26 cellular contexts compared by ENCODE assay signal in the genomic region with DNA sequence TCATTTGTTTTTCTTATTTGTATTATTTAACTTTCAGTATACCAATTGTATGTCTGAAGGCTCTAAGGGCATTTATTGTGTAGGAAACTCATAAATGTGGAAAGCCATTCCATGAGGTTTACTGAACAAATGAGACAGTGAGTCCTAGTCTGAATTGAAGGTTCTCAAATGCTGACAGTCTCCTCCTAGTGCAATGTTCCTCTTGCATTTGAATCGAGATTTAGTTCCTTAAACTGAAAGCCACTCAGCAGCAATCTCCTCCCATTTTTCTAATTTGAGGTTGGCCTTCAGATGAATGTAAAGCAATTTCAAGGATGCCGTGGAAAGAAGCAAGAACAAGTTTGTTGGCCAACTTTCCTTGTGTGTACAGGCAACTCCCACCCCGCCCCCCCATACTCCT.
DNase-seq lines count a peak whose midpoint lies in the region; ATAC-seq lines count a peak whose summit lies in the region.
"Had no signal": no experiment of that assay in that cellular context is flagged by ENCODE, and none has a peak within 500 bp of the region (broad histone marks: within the 10 kb centered on the region; RNA-seq: fewer than 3 reads in every experiment).

No MANE protein-coding gene starts in this region.

- H3K4me3 Mint-ChIP-seq in naive thymus-derived CD4-positive, alpha-beta T cell = no peak overlapping the region
- H3K4me3 Mint-ChIP-seq: activated CD8-positive, alpha-beta memory T cell treated with anti-CD3 and anti-CD28 coated beads, Interleukin-2, amount 10 ng/mL, durations not matched to agents 7 days and 5 days; B cell; IgD-negative memory B cell; stimulated activated naive CD8-positive, alpha-beta T cell treated with anti-CD3 and anti-CD28 coated beads, Interleukin-15, Interleukin-2, amounts not matched to agents 100 ng/mL and 50 ng/mL, for 24 hours; T-cell had no signal

- no peaks in the 10 kb centered on the region for H3K4me1 Mint-ChIP-seq in naive thymus-derived CD4-positive, alpha-beta T cell
- H3K4me1 Mint-ChIP-seq: activated CD8-positive, alpha-beta memory T cell treated with anti-CD3 and anti-CD28 coated beads, Interleukin-2, amount 10 ng/mL, durations not matched to agents 7 days and 5 days; B cell; T-cell had no signal

- no peak overlapping the region for H3K27ac Mint-ChIP-seq in naive thymus-derived CD4-positive, alpha-beta T cell
- H3K27ac Mint-ChIP-seq: activated CD8-positive, alpha-beta memory T cell treated with anti-CD3 and anti-CD28 coated beads, Interleukin-2, amount 10 ng/mL, durations not matched to agents 7 days and 5 days; B cell; IgD-negative memory B cell; stimulated activated naive CD8-positive, alpha-beta T cell treated with anti-CD3 and anti-CD28 coated beads, Interleukin-15, Interleukin-2, amounts not matched to agents 100 ng/mL and 50 ng/mL, for 24 hours; T-cell had no signal

- DNase-seq in CD1c-positive myeloid dendritic cell (ENCODE audit: extremely low spot score) (peak; percentile 67), NOMO-1 (lab: John Stamatoyannopoulos, UW; ENCODE audit: unreplicated experiment in 2 of 2) (peak; percentile 65 to 92), epithelial cell of prostate (ENCODE audit: low read depth, low spot score) (no peak), NCI-H748 treated with DMSO at 0.1 percent for 48 hours (lab: John Stamatoyannopoulos, UW) (no peak), hypothalamus (lab: John Stamatoyannopoulos, UW) (no peak), NCI-H524 (lab: John Stamatoyannopoulos, UW) (no peak)
- DNase-seq in naive thymus-derived CD4-positive, alpha-beta T cell = no peak
- DNase-seq: activated CD4-positive, CD25-positive, alpha-beta regulatory T cell; activated CD8-positive, alpha-beta memory T cell treated with anti-CD3 and anti-CD28 coated beads, Interleukin-2, amount 10 ng/mL, durations not matched to agents 7 days and 5 days; activated naive CD4-positive, alpha-beta T cell; activated T-cell treated with anti-CD3 and anti-CD28 coated beads, Interleukin-2, amount 50 U/mL, for 48 hours; cerebellar nuclear complex; DMS53; dorsolateral prefrontal cortex; glutamatergic neuron; kidney glomerular epithelial cell; mesendoderm; NCI-H1436 treated with DMSO at 0.1 percent for 48 hours; SHP77; stimulated activated CD4-positive, alpha-beta T cell treated with anti-CD3 and anti-CD28 coated beads, Interleukin-15, amount 100 ng/mL, for 24 hours; T-cell had no signal

- H3K27me3 ChIP-seq in naive thymus-derived CD4-positive, alpha-beta T cell (ENCODE audit: control insufficient read depth in 2 of 2, insufficient read depth in 2 of 2, low read length in 2 of 2) = no peaks in the 10 kb centered on the region

- H3K4me3 ChIP-seq in naive thymus-derived CD4-positive, alpha-beta T cell (ENCODE audit: low read length) = no peak overlapping the region
- H3K4me3 ChIP-seq: dorsolateral prefrontal cortex, prostate gland had no signal

- peak overlapping the region; percentile 43 for H3K27ac ChIP-seq in epithelial cell of prostate
- no peak overlapping the region for H3K27ac ChIP-seq in naive thymus-derived CD4-positive, alpha-beta T cell (ENCODE audit: low read depth, low read length)
- H3K27ac ChIP-seq: dorsolateral prefrontal cortex, prostate gland had no signal

- peaks cover 0 to 3% (median 0%) of the 10 kb centered on the region in 5 donors for H3K27me3 Mint-ChIP-seq in naive thymus-derived CD4-positive, alpha-beta T cell
- H3K27me3 Mint-ChIP-seq: activated CD8-positive, alpha-beta memory T cell treated with anti-CD3 and anti-CD28 coated beads, Interleukin-2, amount 10 ng/mL, durations not matched to agents 7 days and 5 days; stimulated activated naive CD8-positive, alpha-beta T cell treated with anti-CD3 and anti-CD28 coated beads, Interleukin-15, Interleukin-2, amounts not matched to agents 100 ng/mL and 50 ng/mL, for 24 hours had no signal

- H3K4me1 ChIP-seq in naive thymus-derived CD4-positive, alpha-beta T cell (ENCODE audit: control insufficient read depth in 2 of 2, insufficient read depth in 2 of 2, low read length in 2 of 2) = no peaks in the 10 kb centered on the region
- H3K4me1 ChIP-seq: prostate gland had no signal

- POLR2A ChIA-PET in naive thymus-derived CD4-positive, alpha-beta T cell (lab: Charles Lee) = no interaction called here

- ATAC-seq in naive thymus-derived CD4-positive, alpha-beta T cell = peak; percentile 57
- no peak for ATAC-seq in GM21825 (IDR thresholded peaks at IDR 0.05; ENCODE audit: unreplicated experiment)
- ATAC-seq: activated CD8-positive, alpha-beta memory T cell treated with anti-CD3 and anti-CD28 coated beads, Interleukin-2, amount 10 ng/mL, durations not matched to agents 7 days and 5 days; T-cell had no signal

- H3K36me3 ChIP-seq in naive thymus-derived CD4-positive, alpha-beta T cell (ENCODE audit: control insufficient read depth in 2 of 3, insufficient read depth in 3 of 3, low read length in 3 of 3) = no peaks in the 10 kb centered on the region
- H3K36me3 ChIP-seq: prostate gland had no signal

- H3K9me3 Mint-ChIP-seq in naive thymus-derived CD4-positive, alpha-beta T cell = peaks cover 0 to 6% (median 0%) of the 10 kb centered on the region in 11 donors
- H3K9me3 Mint-ChIP-seq: IgD-negative memory B cell had no signal

- intact Hi-C loops in naive thymus-derived CD4-positive, alpha-beta T cell (cut with micrococcal nuclease) = no loop called here

- no peaks in the 10 kb centered on the region for H3K36me3 Mint-ChIP-seq in naive thymus-derived CD4-positive, alpha-beta T cell
- H3K36me3 Mint-ChIP-seq: activated CD8-positive, alpha-beta memory T cell treated with anti-CD3 and anti-CD28 coated beads, Interleukin-2, amount 10 ng/mL, durations not matched to agents 7 days and 5 days; IgD-negative memory B cell; T-cell had no signal

- CTCF ChIA-PET in naive thymus-derived CD4-positive, alpha-beta T cell (lab: Charles Lee) = no interaction called here

- no peaks in the 10 kb centered on the region for H3K9me3 ChIP-seq in naive thymus-derived CD4-positive, alpha-beta T cell (ENCODE audit: control insufficient read depth in 2 of 3, low read length in 3 of 3)
- H3K9me3 ChIP-seq: prostate gland had no signal

Comparison
In these comparisons a context has a peak if more than half of its experiments do, and no peak if none do; other contexts are left out.
1. DNase-seq: peak in CD1c-positive myeloid dendritic cell (single experiment) and NOMO-1 (2 of 2); none in epithelial cell of prostate (single experiment), naive thymus-derived CD4-positive, alpha-beta T cell (0 of 9), NCI-H748 treated with DMSO at 0.1 percent for 48 hours (single experiment), hypothalamus (0 of 51) and NCI-H524 (0 of 2).